14 cellular contexts compared by ENCODE assay signal in genomic region chr1:44276006-44276405, GRCh38.
DNase-seq lines count a peak whose midpoint lies in the region; ATAC-seq and TF ChIP-seq lines count a peak whose summit lies in the region.
"Had no signal": no experiment of that assay in that cellular context is flagged by ENCODE, and none has a peak within 500 bp of the region (broad histone marks: within the 10 kb centered on the region; RNA-seq: fewer than 3 reads in every experiment).

No MANE protein-coding gene starts in this region.

- H3K9ac ChIP-seq in fibroblast of lung (ENCODE audit: insufficient read depth, low read length) = no peak overlapping the region

- no peak for TF ChIP-seq CTCF in cardiac muscle cell (IDR thresholded peaks at IDR 0.05; ENCODE audit: low read depth, low read length)
- no peak for TF ChIP-seq CTCF in fibroblast of lung (conservative IDR thresholded peaks at IDR 0.05 in 1 of 2, IDR thresholded peaks at IDR 0.05 in 1 of 2; ENCODE audit: low read depth in 1 of 2, low read length in 2 of 2)

- peak overlapping the region; percentile 29 for H3K27ac ChIP-seq in cardiac muscle cell
- H3K27ac ChIP-seq in fibroblast of lung (ENCODE audit: insufficient read depth, low read length) = no peak overlapping the region

- H3K27me3 ChIP-seq in cardiac muscle cell = no peaks in the 10 kb centered on the region
- H3K27me3 ChIP-seq in fibroblast of lung (ENCODE audit: control insufficient read depth, insufficient read depth, low read length) = no peaks in the 10 kb centered on the region

- ATAC-seq in HG03175 (IDR thresholded peaks at IDR 0.05; ENCODE audit: unreplicated experiment) = no peak
- no peak for ATAC-seq in GM21825 (IDR thresholded peaks at IDR 0.05; ENCODE audit: unreplicated experiment)
- no peak for ATAC-seq in HG03442 (IDR thresholded peaks at IDR 0.05; ENCODE audit: unreplicated experiment)
- ATAC-seq: activated naive CD4-positive, alpha-beta T cell treated with anti-CD3 and anti-CD28 coated beads, Interleukin-2, amount 50 U/mL, for 72 hours; stimulated activated naive CD8-positive, alpha-beta T cell treated with anti-CD3 and anti-CD28 coated beads, Interleukin-15, Interleukin-2, amounts not matched to agents 100 U/mL and 50 U/mL, for 24 hours had no signal

- H3K79me2 ChIP-seq in fibroblast of lung (ENCODE audit: control insufficient read depth, insufficient read depth, low read length) = no peaks in the 10 kb centered on the region

- H3K36me3 ChIP-seq in cardiac muscle cell (no peaks in the 10 kb centered on the region), fibroblast of lung (ENCODE audit: control insufficient read depth, insufficient read depth, low read length) (no peaks in the 10 kb centered on the region)

- no peaks in the 10 kb centered on the region for H4K20me1 ChIP-seq in fibroblast of lung (ENCODE audit: control insufficient read depth, extremely low read depth, insufficient read depth, low read length)

- no peak overlapping the region for H2AFZ ChIP-seq in fibroblast of lung (ENCODE audit: low read length)

- H3K4me3 ChIP-seq in cardiac muscle cell (no peak overlapping the region), fibroblast of lung (replicated peaks in 1 of 4; ENCODE audit: control extremely low read depth in 1 of 4, insufficient read depth in 1 of 4, low read depth in 3 of 4, low read length in 4 of 4) (no peak overlapping the region)

- H3K4me1 ChIP-seq in cardiac muscle cell (ENCODE audit: low read depth) = peaks cover 12% of the 10 kb centered on the region
- no peaks in the 10 kb centered on the region for H3K4me1 ChIP-seq in fibroblast of lung (ENCODE audit: control insufficient read depth, extremely low read depth, insufficient read depth, low read length)

- intact Hi-C loops in cardiac septum (cut with DNase I) = no loop called here

- DNase-seq in cardiac muscle cell (ENCODE audit: low read depth in 1 of 2, low spot score in 1 of 2) = peak in 1 of 2 donors; percentile 29
- no peak for DNase-seq in cardiac septum (ENCODE audit: low spot score)
- peak; percentile 40 for DNase-seq in NCI-H774 (lab: John Stamatoyannopoulos, UW)
- peak; percentile 2 to 8 for DNase-seq in fibroblast of lung (ENCODE audit: low read depth in 2 of 2)
- no peak for DNase-seq in stimulated activated CD4-positive, alpha-beta T cell treated with anti-CD3 and anti-CD28 coated beads, Interleukin-1b, Interleukin-23, amount 100 ng/mL, for 48 hours
- DNase-seq: AML-193; GOT3; NK-92 treated with Interleukin-12 subunit alpha and Interleukin-12 subunit beta, amount 100 ng/mL, for 24 hours; small intestine; stimulated activated naive CD8-positive, alpha-beta T cell treated with anti-CD3 and anti-CD28 coated beads, Interleukin-15, Interleukin-2, amounts not matched to agents 100 U/mL and 50 U/mL, for 24 hours had no signal

- no peak overlapping the region for H3K4me2 ChIP-seq in fibroblast of lung (ENCODE audit: extremely low read depth, insufficient read depth, low read length)

- H3K9me3 ChIP-seq in cardiac muscle cell (ENCODE audit: low read depth) = no peaks in the 10 kb centered on the region
- H3K9me3 ChIP-seq in fibroblast of lung (ENCODE audit: control insufficient read depth, insufficient read depth, low read depth, low read length) = no peaks in the 10 kb centered on the region

Comparison
In these comparisons a context has a peak if more than half of its experiments do, and no peak if none do; other contexts are left out.
1. DNase-seq: peak in NCI-H774 (single experiment) and fibroblast of lung (2 of 2); none in cardiac septum (single experiment) and stimulated activated CD4-positive, alpha-beta T cell treated with anti-CD3 and anti-CD28 coated beads, Interleukin-1b, Interleukin-23, amount 100 ng/mL, for 48 hours (single experiment).